In the genomic region with DNA sequence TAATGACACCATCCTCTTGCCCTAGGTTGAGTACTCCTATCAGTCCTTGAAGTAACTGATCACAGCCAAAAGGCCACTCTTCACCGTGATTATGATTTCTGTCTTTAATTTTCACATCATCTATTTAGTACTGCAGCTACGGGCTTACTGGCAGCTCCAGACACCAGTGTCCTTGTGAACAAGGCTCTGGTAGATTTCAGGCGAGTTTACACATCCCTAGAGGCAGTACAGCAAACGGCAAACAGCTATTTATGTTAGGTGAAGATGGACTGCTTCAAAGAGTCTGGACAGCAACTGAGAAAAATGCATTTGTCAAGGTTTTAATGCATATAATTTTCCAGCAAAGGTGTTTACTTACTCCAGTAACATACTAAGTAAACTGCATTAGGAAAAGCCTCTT, we compare ENCODE assay signal across 36 cellular contexts.
"Had no signal": no experiment of that assay in that cellular context is flagged by ENCODE, and none has a peak within 500 bp of the region (broad histone marks: within the 10 kb centered on the region; RNA-seq: fewer than 3 reads in every experiment).

No MANE protein-coding gene starts in this region.

- DNase-seq: activated CD4-positive, alpha-beta memory T cell treated with anti-CD3 and anti-CD28 coated beads for 36 hours; activated CD4-positive, alpha-beta T cell treated with anti-CD3 and anti-CD28 coated beads for 36 hours; activated CD4-positive, alpha-beta T cell treated with anti-CD3 and anti-CD28 coated beads, Interleukin-2, amount 10 ng/mL, durations not matched to agents 24 days and 14 days; activated CD4-positive, CD25-positive, alpha-beta regulatory T cell; activated CD4-positive, CD25-positive, alpha-beta regulatory T cell treated with anti-CD3 and anti-CD28 coated beads, Interleukin-2, amount 50 U/mL, for 72 hours; activated CD8-positive, alpha-beta memory T cell treated with anti-CD3 and anti-CD28 coated beads, Interleukin-2, amount 10 ng/mL, durations not matched to agents 7 days and 5 days; activated CD8-positive, alpha-beta memory T cell treated with anti-CD3 and anti-CD28 coated beads, Interleukin-2, amount 50 U/mL, for 4 hours; activated CD8-positive, alpha-beta T cell treated with anti-CD3 and anti-CD28 coated beads, Interleukin-2, amount 10 ng/mL, durations not matched to agents 7 days and 5 days; activated effector memory CD4-positive, alpha-beta T cell treated with anti-CD3 and anti-CD28 coated beads, Interleukin-2, amount 50 U/mL, for 16 hours; activated naive CD4-positive, alpha-beta T cell treated with anti-CD3 and anti-CD28 coated beads for 36 hours; activated naive CD8-positive, alpha-beta T cell treated with anti-CD3 and anti-CD28 coated beads for 36 hours; activated naive CD8-positive, alpha-beta T cell treated with anti-CD3 and anti-CD28 coated beads, Interleukin-2, amount 50 U/mL, for 24 hours; activated T-cell treated with anti-CD3 and anti-CD28 coated beads, Interleukin-2, amount 50 U/mL, for 1 hour; activated T-cell treated with anti-CD3 and anti-CD28 coated beads, Interleukin-2, amount 50 U/mL, for 48 hours; amygdala; aorta; dorsolateral prefrontal cortex; effector memory CD4-positive, alpha-beta T cell; endodermal cell; foreskin keratinocyte; gastrocnemius medialis; glutamatergic neuron; heart left ventricle; T-helper 17 cell; T1000 had no signal

- H3K9me3 ChIP-seq: adrenal gland, breast epithelium, gastrocnemius medialis had no signal

- H3K9me3 Mint-ChIP-seq: activated T-helper 1 cell treated with anti-CD3 and anti-CD28 coated beads, Interleukin-12 subunit alpha, Interleukin-12 subunit beta, Interleukin-2, Interleukin-4 antibody, amounts not matched to agents 30 ng/mL and 10 ng/mL and 1 ng/mL, durations not matched to agents 14 hours and 24 hours and 36 hours; activated T-helper 2 cell treated with anti-CD3 and anti-CD28 coated beads, Interferon-gamma antibody, Interleukin-2, Interleukin-4, amounts not matched to agents 10 μg/mL and 5 μg/mL and 100 μg/mL, durations not matched to agents 14 hours and 24 hours and 36 hours; central memory CD8-positive, alpha-beta T cell; dendritic cell treated with granulocyte-macrophage colony-stimulating factor and Interleukin-4, amounts not matched to agents 40 ng/mL and 50 ng/mL, for 4 days had no signal

- H3K4me3 ChIP-seq: adrenal gland, breast epithelium, coronary artery, dorsolateral prefrontal cortex, gastrocnemius medialis, heart left ventricle had no signal

- ATAC-seq: activated CD4-positive, alpha-beta T cell treated with anti-CD3 and anti-CD28 coated beads for 36 hours; activated CD8-positive, alpha-beta memory T cell treated with anti-CD3 and anti-CD28 coated beads, Interleukin-2, amount 10 ng/mL, durations not matched to agents 7 days and 5 days; activated CD8-positive, alpha-beta T cell treated with anti-CD3 and anti-CD28 coated beads, Interleukin-2, amount 10 ng/mL, durations not matched to agents 7 days and 5 days; activated naive CD8-positive, alpha-beta T cell treated with anti-CD3 and anti-CD28 coated beads, Interleukin-2, amount 50 U/mL, for 24 hours; esophagus mucosa; gastrocnemius medialis; T-helper 17 cell had no signal

- H3K4me3 Mint-ChIP-seq: activated CD4-positive, alpha-beta memory T cell treated with anti-CD3 and anti-CD28 coated beads for 36 hours; activated CD4-positive, alpha-beta T cell treated with anti-CD3 and anti-CD28 coated beads for 36 hours; activated CD4-positive, alpha-beta T cell treated with anti-CD3 and anti-CD28 coated beads, Interleukin-2, amount 10 ng/mL, durations not matched to agents 24 days and 14 days; activated CD8-positive, alpha-beta memory T cell treated with anti-CD3 and anti-CD28 coated beads, Interleukin-2, amount 10 ng/mL, durations not matched to agents 7 days and 5 days; activated CD8-positive, alpha-beta T cell treated with anti-CD3 and anti-CD28 coated beads, Interleukin-2, amount 10 ng/mL, durations not matched to agents 7 days and 5 days; activated naive CD4-positive, alpha-beta T cell treated with anti-CD3 and anti-CD28 coated beads for 36 hours; activated naive CD4-positive, alpha-beta T cell treated with anti-CD3 and anti-CD28 coated beads, Interleukin-2, amount 50 U/mL, for 24 hours; activated naive CD8-positive, alpha-beta T cell treated with anti-CD3 and anti-CD28 coated beads for 36 hours; activated naive CD8-positive, alpha-beta T cell treated with anti-CD3 and anti-CD28 coated beads, Interleukin-2, amount 50 U/mL, for 24 hours; activated T-helper 1 cell treated with anti-CD3 and anti-CD28 coated beads, Interleukin-12 subunit alpha, Interleukin-12 subunit beta, Interleukin-2, Interleukin-4 antibody, amounts not matched to agents 30 ng/mL and 10 ng/mL and 1 ng/mL, durations not matched to agents 14 hours and 24 hours and 36 hours; brain; central memory CD8-positive, alpha-beta T cell; dendritic cell treated with granulocyte-macrophage colony-stimulating factor and Interleukin-4, amounts not matched to agents 40 ng/mL and 50 ng/mL, for 4 days; endodermal cell; T-helper 17 cell; T-helper 2 cell treated with Interferon-gamma antibody and Interleukin-4, amounts not matched to agents 5 μg/mL and 100 μg/mL, for 36 hours had no signal

- H3K27ac ChIP-seq: adrenal gland, breast epithelium, coronary artery, foreskin keratinocyte, gastrocnemius medialis, heart left ventricle had no signal

- H3K27me3 Mint-ChIP-seq: activated CD4-positive, alpha-beta memory T cell treated with anti-CD3 and anti-CD28 coated beads for 36 hours; activated CD4-positive, alpha-beta T cell treated with anti-CD3 and anti-CD28 coated beads for 36 hours; activated CD4-positive, alpha-beta T cell treated with anti-CD3 and anti-CD28 coated beads, Interleukin-2, amount 10 ng/mL, durations not matched to agents 24 days and 14 days; activated CD8-positive, alpha-beta memory T cell treated with anti-CD3 and anti-CD28 coated beads, Interleukin-2, amount 10 ng/mL, durations not matched to agents 7 days and 5 days; activated naive CD4-positive, alpha-beta T cell treated with anti-CD3 and anti-CD28 coated beads, Interleukin-2, amount 50 U/mL, for 24 hours; activated naive CD8-positive, alpha-beta T cell treated with anti-CD3 and anti-CD28 coated beads for 36 hours; activated naive CD8-positive, alpha-beta T cell treated with anti-CD3 and anti-CD28 coated beads, Interleukin-2, amount 50 U/mL, for 24 hours; brain; central memory CD8-positive, alpha-beta T cell; dendritic cell treated with granulocyte-macrophage colony-stimulating factor and Interleukin-4, amounts not matched to agents 40 ng/mL and 50 ng/mL, for 4 days; T-helper 17 cell had no signal

- H3K4me1 ChIP-seq: breast epithelium, foreskin keratinocyte had no signal

- H3K27ac Mint-ChIP-seq: activated CD4-positive, alpha-beta memory T cell treated with anti-CD3 and anti-CD28 coated beads for 36 hours; activated CD4-positive, alpha-beta T cell treated with anti-CD3 and anti-CD28 coated beads for 36 hours; activated CD4-positive, alpha-beta T cell treated with anti-CD3 and anti-CD28 coated beads, Interleukin-2, amount 10 ng/mL, durations not matched to agents 24 days and 14 days; activated CD8-positive, alpha-beta memory T cell treated with anti-CD3 and anti-CD28 coated beads, Interleukin-2, amount 10 ng/mL, durations not matched to agents 7 days and 5 days; activated naive CD4-positive, alpha-beta T cell treated with anti-CD3 and anti-CD28 coated beads for 36 hours; activated naive CD4-positive, alpha-beta T cell treated with anti-CD3 and anti-CD28 coated beads, Interleukin-2, amount 50 U/mL, for 24 hours; activated naive CD8-positive, alpha-beta T cell treated with anti-CD3 and anti-CD28 coated beads for 36 hours; activated naive CD8-positive, alpha-beta T cell treated with anti-CD3 and anti-CD28 coated beads, Interleukin-2, amount 50 U/mL, for 24 hours; activated T-helper 1 cell treated with anti-CD3 and anti-CD28 coated beads, Interleukin-12 subunit alpha, Interleukin-12 subunit beta, Interleukin-2, Interleukin-4 antibody, amounts not matched to agents 30 ng/mL and 10 ng/mL and 1 ng/mL, durations not matched to agents 14 hours and 24 hours and 36 hours; activated T-helper 2 cell treated with anti-CD3 and anti-CD28 coated beads, Interferon-gamma antibody, Interleukin-2, Interleukin-4, amounts not matched to agents 10 μg/mL and 5 μg/mL and 100 μg/mL, durations not matched to agents 14 hours and 24 hours and 36 hours; dendritic cell treated with granulocyte-macrophage colony-stimulating factor and Interleukin-4, amounts not matched to agents 40 ng/mL and 50 ng/mL, for 4 days; endodermal cell; T-helper 17 cell; T-helper 2 cell treated with Interferon-gamma antibody and Interleukin-4, amounts not matched to agents 5 μg/mL and 100 μg/mL, for 36 hours had no signal

- H3K27me3 ChIP-seq: adrenal gland, breast epithelium, dorsolateral prefrontal cortex, foreskin keratinocyte, gastrocnemius medialis, heart left ventricle had no signal

- H3K4me1 Mint-ChIP-seq: endodermal cell had no signal

- H3K36me3 ChIP-seq: adrenal gland, breast epithelium, gastrocnemius medialis, heart left ventricle had no signal
